In the genomic region with DNA sequence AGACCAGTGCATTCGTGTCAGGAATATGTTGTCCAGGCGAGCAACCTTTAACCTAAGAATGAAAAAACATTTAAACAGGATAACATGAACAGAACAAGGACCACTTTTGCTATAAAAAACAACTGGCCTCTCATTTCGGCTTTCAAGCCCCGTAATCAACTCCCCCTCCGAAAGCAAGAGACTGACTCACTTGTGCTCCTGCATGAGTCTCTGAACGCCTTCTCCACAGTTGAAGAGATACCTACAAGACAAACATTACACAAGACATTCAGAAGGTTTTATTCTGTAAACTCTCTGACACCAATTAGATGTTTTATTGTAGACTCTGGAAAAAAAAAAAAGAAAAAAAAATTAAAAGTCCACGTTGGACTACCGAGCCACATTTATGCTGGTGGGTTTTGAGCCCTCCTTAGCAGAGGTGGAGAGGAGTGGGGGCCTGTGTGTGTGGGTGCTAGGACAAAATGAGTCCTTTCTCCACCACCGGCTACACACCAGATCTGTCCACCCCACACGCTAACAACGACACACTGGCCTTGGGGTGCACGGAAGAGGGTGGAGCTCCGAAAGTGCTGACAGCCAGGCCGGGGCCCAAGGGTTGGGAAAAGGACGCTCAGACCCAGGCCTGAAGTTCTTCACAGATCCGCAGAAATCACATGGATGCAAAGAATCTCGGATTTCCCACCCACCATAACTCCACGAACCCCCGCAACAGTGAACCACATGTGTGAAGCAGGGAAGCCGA, we compare ENCODE assay signal across 8 cellular contexts. TPM values are rescaled to one million over a fixed set of nuclear protein-coding genes. Genes with fewer than 3 reads are reported as not detected.
DNase-seq lines count a peak whose midpoint lies in the region; ATAC-seq, FAIRE-seq and TF ChIP-seq lines count a peak whose summit lies in the region.

No MANE protein-coding gene starts in this region.

- peak; percentile 9 for DNase-seq in stimulated activated CD4-positive, alpha-beta T cell treated with anti-CD3 and anti-CD28 coated beads, Interleukin-4, amount 100 ng/mL, for 24 hours
- DNase-seq in stimulated activated CD4-positive, alpha-beta T cell treated with anti-CD3 and anti-CD28 coated beads, Interleukin-15, amount 100 ng/mL, for 24 hours, result no peak
- DNase-seq in activated CD8-positive, alpha-beta T cell treated with anti-CD3 and anti-CD28 coated beads, Interleukin-2, amount 10 ng/mL, durations not matched to agents 7 days and 5 days, result no peak
- DNase-seq in hepatic stellate cell (ENCODE audit: low spot score) (peak; percentile 43), frontal cortex (ENCODE audit: low spot score in 2 of 2) (no peak), D721Med (ENCODE audit: insufficient read length, low spot score) (no peak)

- TF ChIP-seq CTCF in D721Med (IDR thresholded peaks at IDR 0.05; ENCODE audit: insufficient read depth, missing control alignments), result no peak

- CTCF ChIA-PET in activated CD8-positive, alpha-beta T cell treated with anti-CD3 and anti-CD28 coated beads, Interleukin-2, amount 10 ng/mL, durations not matched to agents 7 days and 5 days (lab: Charles Lee), result interaction anchor here (1.2 to 5.8 kb wide), 3 partner anchors 13 to 1020 kb away, joined by 4 to 167 read pairs (median 36); partner anchors contain the start of gene ZNF18

- H3K4me1 Mint-ChIP-seq in activated CD8-positive, alpha-beta T cell treated with anti-CD3 and anti-CD28 coated beads, Interleukin-2, amount 10 ng/mL, durations not matched to agents 7 days and 5 days (ENCODE audit: low read depth), result peaks cover 25% of the 10 kb centered on the region

- peak overlapping the region; percentile 64 to 94 (median 85) for H3K27ac ChIP-seq in skin epidermis

- H3K4me3 ChIP-seq in skin epidermis, result peak overlapping the region; percentile 83 to 99 (median 92)

- H3K27me3 Mint-ChIP-seq in activated CD8-positive, alpha-beta T cell treated with anti-CD3 and anti-CD28 coated beads, Interleukin-2, amount 10 ng/mL, durations not matched to agents 7 days and 5 days (ENCODE audit: low read depth), result no peaks in the 10 kb centered on the region

- H3K27ac Mint-ChIP-seq in activated CD8-positive, alpha-beta T cell treated with anti-CD3 and anti-CD28 coated beads, Interleukin-2, amount 10 ng/mL, durations not matched to agents 7 days and 5 days, result peak overlapping the region; percentile 93

- ATAC-seq in HG03280 (IDR thresholded peaks at IDR 0.05; ENCODE audit: unreplicated experiment), result peak; percentile 15
- ATAC-seq in activated CD8-positive, alpha-beta T cell treated with anti-CD3 and anti-CD28 coated beads, Interleukin-2, amount 10 ng/mL, durations not matched to agents 7 days and 5 days, result peak; percentile 17

- peaks cover 45% of the 10 kb centered on the region for H3K36me3 Mint-ChIP-seq in activated CD8-positive, alpha-beta T cell treated with anti-CD3 and anti-CD28 coated beads, Interleukin-2, amount 10 ng/mL, durations not matched to agents 7 days and 5 days (ENCODE audit: low read depth)

- H3K4me3 Mint-ChIP-seq in activated CD8-positive, alpha-beta T cell treated with anti-CD3 and anti-CD28 coated beads, Interleukin-2, amount 10 ng/mL, durations not matched to agents 7 days and 5 days, result peak overlapping the region; percentile 98

- no peaks in the 10 kb centered on the region for H3K9me3 Mint-ChIP-seq in activated CD8-positive, alpha-beta T cell treated with anti-CD3 and anti-CD28 coated beads, Interleukin-2, amount 10 ng/mL, durations not matched to agents 7 days and 5 days (ENCODE audit: insufficient read depth)

- FAIRE-seq in frontal cortex (lab: Jason Lieb, UNC), result no peak
- FAIRE-seq in D721Med (lab: Jason Lieb, UNC), result no peak

- POLR2A ChIA-PET in activated CD8-positive, alpha-beta T cell treated with anti-CD3 and anti-CD28 coated beads, Interleukin-2, amount 10 ng/mL, durations not matched to agents 7 days and 5 days (lab: Charles Lee), result interaction anchor here (0.7 to 2.5 kb wide), 3 partner anchors 8 to 1020 kb away, joined by 3 to 12 read pairs (median 5); partner anchors contain the start of gene ZNF18

RNA-seq across cellular contexts. Expression of gene ELAC2, which starts 0.8 kb away (rescaled TPM):
- 10 to 100 TPM; 62.6 to 70.2 TPM for total RNA-seq in activated CD8-positive, alpha-beta T cell treated with anti-CD3 and anti-CD28 coated beads, Interleukin-2, amount 10 ng/mL, durations not matched to agents 7 days and 5 days
- total RNA-seq in frontal cortex, result 37.1 TPM

Comparison
In these comparisons a context has a peak if more than half of its experiments do, and no peak if none do; other contexts are left out.
1. DNase-seq: peak in stimulated activated CD4-positive, alpha-beta T cell treated with anti-CD3 and anti-CD28 coated beads, Interleukin-4, amount 100 ng/mL, for 24 hours (single experiment) and hepatic stellate cell (single experiment); none in stimulated activated CD4-positive, alpha-beta T cell treated with anti-CD3 and anti-CD28 coated beads, Interleukin-15, amount 100 ng/mL, for 24 hours (single experiment), activated CD8-positive, alpha-beta T cell treated with anti-CD3 and anti-CD28 coated beads, Interleukin-2, amount 10 ng/mL, durations not matched to agents 7 days and 5 days (single experiment), frontal cortex (0 of 2) and D721Med (single experiment).